ENCODE assay signal across 1 cellular context in the genomic region with DNA sequence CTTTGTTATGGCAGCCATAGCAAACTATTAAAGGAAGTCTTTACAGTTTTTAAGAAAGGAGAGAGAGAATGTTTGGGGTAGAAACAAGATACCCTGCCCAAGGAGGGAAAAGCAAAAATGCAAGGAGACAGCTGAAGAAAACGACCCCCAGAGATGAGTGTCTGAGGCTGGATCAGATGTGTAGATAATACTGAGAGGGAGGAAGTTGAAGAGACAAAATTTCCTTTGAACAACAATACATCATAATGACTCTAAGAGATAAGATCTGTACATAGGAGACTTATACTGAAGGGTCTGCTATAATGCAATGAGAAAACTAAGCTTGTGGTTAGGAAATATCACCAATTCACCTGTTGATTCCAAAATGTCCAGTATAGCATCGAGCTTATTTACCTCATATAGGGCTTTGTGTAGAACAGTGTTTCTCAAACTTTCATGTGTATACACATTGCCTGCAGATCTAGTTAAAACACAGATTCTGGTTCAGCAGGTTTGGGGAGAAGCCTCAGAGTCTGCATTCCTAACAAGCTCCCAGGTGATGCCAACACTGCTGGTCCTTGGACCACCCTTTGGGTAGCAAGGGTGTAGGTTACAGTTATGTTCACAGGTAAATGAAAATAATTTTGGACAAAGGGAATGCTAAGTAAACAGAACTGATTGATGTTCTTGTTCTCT.
TF ChIP-seq lines count a peak whose summit lies in the region.

No MANE protein-coding gene starts in this region.

TF ChIP-seq in HEK293, 187 proteins besides CTCF, POLR2A, EP300 and RAD21 (continued from another document):
- TF ChIP-seq SCRT2 (tag by site-specific recombination; IDR thresholded peaks at IDR 0.05) = peak; percentile 72
